Comparison of ENCODE assay signal across 8 cellular contexts in genomic region chr2:64330691-64331429, GRCh38.
A peak's percentile ranks its signal among the peaks of the same experiment; 100 is the strongest.
DNase-seq lines count a peak whose midpoint lies in the region; ATAC-seq, FAIRE-seq and TF ChIP-seq lines count a peak whose summit lies in the region.

No MANE protein-coding gene starts in this region.

- CTCF ChIA-PET in endothelial cell of umbilical vein (lab: Charles Lee): interaction anchor here (0.5 to 8.4 kb wide), 88 partner anchors 10 to 838 kb away, joined by 3 to 388 read pairs (median 4); partner anchors contain the start of genes AFTPH, LGALSL and SERTAD2

- ATAC-seq in HG03045 (IDR thresholded peaks at IDR 0.05; ENCODE audit: unreplicated experiment): no peak

- no peaks in the 10 kb centered on the region for H3K27me3 Mint-ChIP-seq in mesothelial cell of epicardium (ENCODE audit: low read depth)

- H3K36me3 Mint-ChIP-seq in mesothelial cell of epicardium: no peaks in the 10 kb centered on the region

- peak overlapping the region; percentile 44 for H3K4me3 Mint-ChIP-seq in mesothelial cell of epicardium

- H3K27ac ChIP-seq in HUES6 (ENCODE audit: low read depth, low read length) (no peak overlapping the region), endothelial cell of umbilical vein (ENCODE audit: insufficient read depth, low read depth, low read length) (no peak overlapping the region)

- peaks cover 47% of the 10 kb centered on the region for H3K4me1 ChIP-seq in HUES6 (ENCODE audit: control insufficient read depth, insufficient read depth, low read length)
- H3K4me1 ChIP-seq in NT2/D1 (ENCODE audit: insufficient read depth, insufficient read length): no peaks in the 10 kb centered on the region
- peaks cover 14% of the 10 kb centered on the region for H3K4me1 ChIP-seq in endothelial cell of umbilical vein (ENCODE audit: control insufficient read depth, extremely low read depth, insufficient read depth, low read length)

- peak overlapping the region; percentile 47 for H3K27ac Mint-ChIP-seq in mesothelial cell of epicardium

- H3K9me3 ChIP-seq in HUES6 (ENCODE audit: control insufficient read depth, insufficient read depth, low read depth, low read length) (no peaks in the 10 kb centered on the region), NT2/D1 (ENCODE audit: insufficient read depth, low read length) (no peaks in the 10 kb centered on the region), endothelial cell of umbilical vein (replicated peaks; ENCODE audit: control insufficient read depth, insufficient read depth, low read length) (no peaks in the 10 kb centered on the region)

- peak; percentile 83 to 87 for TF ChIP-seq CTCF in endothelial cell of umbilical vein (IDR thresholded peaks at IDR 0.05; ENCODE audit: extremely low read depth in 1 of 2, insufficient read depth in 1 of 2, low read depth in 1 of 2, low read length in 2 of 2)
- TF ChIP-seq CTCF in mesothelial cell of epicardium (IDR thresholded peaks at IDR 0.05; ENCODE audit: unreplicated experiment): peak; percentile 94

- H3K9me1 ChIP-seq in endothelial cell of umbilical vein (replicated peaks; ENCODE audit: control insufficient read depth, extremely low read depth, insufficient read depth, low read length): no peaks in the 10 kb centered on the region

- H3K9ac ChIP-seq in HUES6 (ENCODE audit: low read length) (no peak overlapping the region), NT2/D1 (ENCODE audit: insufficient read length, low read depth) (no peak overlapping the region), endothelial cell of umbilical vein (replicated peaks; ENCODE audit: extremely low read depth, insufficient read depth, low read length) (peak overlapping the region; percentile 36)

- no peaks in the 10 kb centered on the region for H4K20me1 ChIP-seq in endothelial cell of umbilical vein (replicated peaks; ENCODE audit: control insufficient read depth, extremely low read depth, insufficient read depth, low read length)

- no peak for TF ChIP-seq POLR2A in endothelial cell of umbilical vein (IDR thresholded peaks at IDR 0.05; ENCODE audit: low read depth, low read length)

- no peaks in the 10 kb centered on the region for H3K79me2 ChIP-seq in endothelial cell of umbilical vein (ENCODE audit: control insufficient read depth, insufficient read depth, low read length)

- BruUV-seq in endothelial cell of umbilical vein (replicated peaks; lab: Mats Ljungman, UMichigan): no TSS peak

- intact Hi-C loops in endothelial cell of umbilical vein (cut with micrococcal nuclease): loop anchor here (1.0 to 2.0 kb wide), 9 partner anchors 73 to 1242 kb away; partner anchors contain the start of genes AFTPH and LGALSL

- POLR2A ChIA-PET in endothelial cell of umbilical vein (lab: Charles Lee): interaction anchor here (1.0 to 1.2 kb wide), 2 partner anchors 157 to 281 kb away, joined by 3 to 4 read pairs; no protein-coding TSS in a partner anchor

- H3K4me3 ChIP-seq in HUES6 (ENCODE audit: low read depth, low read length) (peak overlapping the region; percentile 5; the same call in 1 of the 2 replicates), NT2/D1 (ENCODE audit: insufficient read length, low read depth) (no peak overlapping the region), endothelial cell of umbilical vein (replicated peaks in 1 of 3; ENCODE audit: insufficient read depth in 1 of 3, low read depth in 1 of 3, low read length in 3 of 3) (peak overlapping the region; percentile 15 to 34 (median 20))

- DNase-seq in CD1c-positive myeloid dendritic cell (ENCODE audit: extremely low spot score) (peak; percentile 89), NT2/D1 (ENCODE audit: low read depth, low spot score) (peak; percentile 96), endothelial cell of umbilical vein (ENCODE audit: low read depth, low spot score) (peak; percentile 86), mesothelial cell of epicardium (ENCODE audit: low spot score in 2 of 2, unreplicated experiment in 2 of 2) (peak; percentile 78 to 86)
- peak; percentile 59 for DNase-seq in activated CD8-positive, alpha-beta memory T cell treated with anti-CD3 and anti-CD28 coated beads, Interleukin-2, amount 50 U/mL, for 24 hours (ENCODE audit: extremely low read depth)
- DNase-seq in stimulated activated CD8-positive, alpha-beta memory T cell treated with anti-CD3 and anti-CD28 coated beads, Interleukin-15, amount 100 ng/mL, for 1 hour (ENCODE audit: low read depth): peak; percentile 64

- no peaks in the 10 kb centered on the region for H3K36me3 ChIP-seq in HUES6 (ENCODE audit: control insufficient read depth, insufficient read depth, low read length)
- no peaks in the 10 kb centered on the region for H3K36me3 ChIP-seq in NT2/D1 (ENCODE audit: insufficient read depth, insufficient read length, low read length)
- H3K36me3 ChIP-seq in endothelial cell of umbilical vein (ENCODE audit: control insufficient read depth in 2 of 2, extremely low read depth in 1 of 2, insufficient read depth in 2 of 2, low read length in 2 of 2): no peaks in the 10 kb centered on the region

- dilution Hi-C loops in endothelial cell of umbilical vein (cut with MboI; ENCODE audit: extremely low pct_ligation_motif_present, low sequenced_read_pairs): no loop called here

- peak overlapping the region; percentile 51 for H3K4me2 ChIP-seq in endothelial cell of umbilical vein (ENCODE audit: insufficient read depth, low read length)

- FAIRE-seq in endothelial cell of umbilical vein (lab: Jason Lieb, UNC): peak; percentile 92

- H3K27me3 ChIP-seq in HUES6 (ENCODE audit: control insufficient read depth, insufficient read depth, low read length) (no peaks in the 10 kb centered on the region), NT2/D1 (ENCODE audit: insufficient read depth, insufficient read length) (no peaks in the 10 kb centered on the region), endothelial cell of umbilical vein (ENCODE audit: control insufficient read depth in 2 of 2, insufficient read depth in 2 of 2, low read length in 2 of 2) (no peaks in the 10 kb centered on the region)

- H3K9me3 Mint-ChIP-seq in mesothelial cell of epicardium: no peaks in the 10 kb centered on the region

- H2AFZ ChIP-seq in endothelial cell of umbilical vein (ENCODE audit: low read depth, low read length): peak overlapping the region; percentile 69

- peaks cover 24% of the 10 kb centered on the region for H3K4me1 Mint-ChIP-seq in mesothelial cell of epicardium

TF ChIP-seq in endothelial cell of umbilical vein, 7 proteins besides CTCF, POLR2A, EP300 and RAD21:
- TF ChIP-seq JUN (IDR thresholded peaks at IDR 0.05; ENCODE audit: borderline replicate concordance, insufficient read depth, insufficient read length, low read depth) (peak; percentile 48), FOS (IDR thresholded peaks at IDR 0.05; ENCODE audit: borderline replicate concordance, insufficient read depth, low read length) (peak; percentile 62), MYC (IDR thresholded peaks at IDR 0.05; ENCODE audit: low read depth, low read length) (no peak), EZH2 (IDR thresholded peaks at IDR 0.05; ENCODE audit: borderline replicate concordance, low read depth, low read length, severe bottlenecking) (no peak), POLR2AphosphoS5 (IDR thresholded peaks at IDR 0.05; ENCODE audit: insufficient read depth, low read depth, low read length) (no peak), GATA2 (IDR thresholded peaks at IDR 0.05; ENCODE audit: insufficient read depth, insufficient read length, low read depth, low read length) (no peak), MAX (IDR thresholded peaks at IDR 0.05; ENCODE audit: insufficient read depth, insufficient read length) (peak; percentile 4)
